8 cellular contexts compared by ENCODE assay signal in genomic region chr2:186485871-186486650, GRCh38. TPM values are rescaled to one million over a fixed set of nuclear protein-coding genes. Genes with fewer than 3 reads are reported as not detected.
DNase-seq lines count a peak whose midpoint lies in the region; ATAC-seq, FAIRE-seq and TF ChIP-seq lines count a peak whose summit lies in the region.

Gene ZC3H15 (plus strand): TSS chr2:186486260. CDS start chr2:186486383, 123 bp downstream.

- POLR2A ChIA-PET in H1 (lab: Charles Lee; ENCODE audit: partially characterized antibody), result interaction anchor here (0.6 to 2.4 kb wide), 35 partner anchors 10 to 1061 kb away, joined by 3 to 15 read pairs (median 3); partner anchors contain the start of genes FAM171B, FSIP2 and ITGAV

- H3K4ac ChIP-seq in H1 (replicated peaks; ENCODE audit: insufficient read length, low read depth, low read length), result peak within 1 kb of the TSS; percentile 40
- peak within 1 kb of the TSS; percentile 68 to 71 for H3K4ac ChIP-seq in mesenchymal stem cell (ENCODE audit: low read depth in 1 of 2, low read length in 2 of 2)

- TF ChIP-seq EP300 in H1 (IDR thresholded peaks at IDR 0.05; ENCODE audit: borderline replicate concordance in 1 of 2, low read depth in 2 of 2, low read length in 2 of 2), result no peak

- H2AFZ ChIP-seq in H1 (ENCODE audit: low read length) (peak within 1 kb of the TSS; percentile 72), mesenchymal stem cell (ENCODE audit: low read depth, low read length) (peak within 1 kb of the TSS; percentile 15)

- H3K4me3 ChIP-seq in NT2/D1 (ENCODE audit: insufficient read length, low read depth), result peak within 1 kb of the TSS; percentile 92
- peak within 1 kb of the TSS; percentile 91 to 99 (median 97) for H3K4me3 ChIP-seq in H1 (ENCODE audit: extremely low read depth in 1 of 4, insufficient read depth in 2 of 4, low read depth in 3 of 4, low read length in 4 of 4)
- H3K4me3 ChIP-seq in mesenchymal stem cell (ENCODE audit: insufficient read depth in 1 of 2, low read depth in 1 of 2, low read length in 2 of 2), result peak within 1 kb of the TSS; percentile 76 to 99

- no peak within 1 kb of the TSS for H3K23ac ChIP-seq in H1 (ENCODE audit: insufficient read length)
- peak within 1 kb of the TSS in 1 of 2 experiments; percentile 23 for H3K23ac ChIP-seq in mesenchymal stem cell (ENCODE audit: low read length in 2 of 2)

- TF ChIP-seq RAD21 in H1 (IDR thresholded peaks at IDR 0.05 in 1 of 2, conservative IDR thresholded peaks at IDR 0.05 in 1 of 2; ENCODE audit: low read depth in 2 of 2, low read length in 2 of 2), result no peak

- no peaks in the 10 kb centered on the region for H3K9me3 Mint-ChIP-seq in activated CD8-positive, alpha-beta memory T cell treated with anti-CD3 and anti-CD28 coated beads, Interleukin-2, amount 10 ng/mL, durations not matched to agents 7 days and 5 days (ENCODE audit: low read depth)

- H3K4me1 ChIP-seq in NT2/D1 (ENCODE audit: insufficient read depth, insufficient read length), result no peaks in the 10 kb centered on the region
- peaks cover 0 to 3% (median 0%) of the 10 kb centered on the region in 4 experiments; a peak in 4 of 7 replicates for H3K4me1 ChIP-seq in H1 (replicated peaks in 1 of 4; ENCODE audit: control insufficient read depth in 3 of 4, insufficient read depth in 4 of 4, low read length in 3 of 4)
- H3K4me1 ChIP-seq in mesenchymal stem cell (ENCODE audit: control insufficient read depth, insufficient read depth, low read depth, low read length), result no peaks in the 10 kb centered on the region

- peaks cover 30 to 70% of the 10 kb centered on the region in 2 experiments for H3K79me2 ChIP-seq in H1 (ENCODE audit: control insufficient read depth in 1 of 2, insufficient read depth in 2 of 2, low read length in 2 of 2)

- H3K23me2 ChIP-seq in H1 (ENCODE audit: low read depth, low read length), result peaks cover 4% of the 10 kb centered on the region

- no peak within 1 kb of the TSS for H2BK20ac ChIP-seq in H1 (ENCODE audit: low read length)

- H4K20me1 ChIP-seq in H1 (replicated peaks in 1 of 2; ENCODE audit: control insufficient read depth in 1 of 2, insufficient read depth in 2 of 2, low read length in 2 of 2), result peaks cover 7% of the 10 kb centered on the region in 2 experiments

- H3K4me2 ChIP-seq in H1 (ENCODE audit: insufficient read depth in 1 of 2, low read depth in 2 of 2, low read length in 2 of 2) (peak within 1 kb of the TSS; percentile 83 to 87), mesenchymal stem cell (ENCODE audit: low read length, poor library complexity, severe bottlenecking) (peak within 1 kb of the TSS; percentile 55)

- 1% methylated on average over 58 of the region's 63 CpGs; no CpG with 5 or more reads in 1 of the 2 experiments for WGBS in H1 (ENCODE audit: extremely low coverage in 1 of 2, insufficient coverage in 1 of 2, insufficient read length in 1 of 2, insufficient replicate concordance in 2 of 2, low coverage in 1 of 2, low lambda C conversion rate in 2 of 2, missing lambda C conversion rate in 1 of 2), 2 experiments
- under 1% methylated on average over 62 of the region's 63 CpGs for WGBS in mesenchymal stem cell

- H3K14ac ChIP-seq in H1 (ENCODE audit: insufficient read length) (no peak within 1 kb of the TSS), mesenchymal stem cell (ENCODE audit: low read length in 2 of 2) (peak within 1 kb of the TSS in 1 of 2 experiments; percentile 73)

- peak within 1 kb of the TSS; percentile 42; the same call in 1 of the 2 replicates for H2BK12ac ChIP-seq in H1 (ENCODE audit: low read depth, low read length)
- peak within 1 kb of the TSS in 1 of 2 experiments; percentile 28 for H2BK12ac ChIP-seq in mesenchymal stem cell (ENCODE audit: low read length in 2 of 2)

- H2BK15ac ChIP-seq in H1 (ENCODE audit: low read length) (no peak within 1 kb of the TSS), mesenchymal stem cell (ENCODE audit: low read depth, poor library complexity, severe bottlenecking) (no peak within 1 kb of the TSS)

- H3K27ac Mint-ChIP-seq in activated CD8-positive, alpha-beta memory T cell treated with anti-CD3 and anti-CD28 coated beads, Interleukin-2, amount 10 ng/mL, durations not matched to agents 7 days and 5 days, result peak within 1 kb of the TSS; percentile 100

- no peak for TF ChIP-seq CTCF in H1 (IDR thresholded peaks at IDR 0.05; ENCODE audit: control extremely low read depth in 1 of 3, insufficient read depth in 1 of 3, low read depth in 1 of 3, low read length in 3 of 3)

- H3K79me1 ChIP-seq in H1 (ENCODE audit: low read depth, low read length), result 0 out of 2 replicates have a peak, but pooled peaks cover 5% of the 10 kb centered on the region
- no peaks in the 10 kb centered on the region for H3K79me1 ChIP-seq in mesenchymal stem cell (replicated peaks; ENCODE audit: low read length, poor library complexity, severe bottlenecking)

- H3K27ac ChIP-seq in H1 (ENCODE audit: low read depth, low read length), result peak within 1 kb of the TSS; percentile 74
- peak within 1 kb of the TSS; percentile 95 for H3K27ac ChIP-seq in mesenchymal stem cell (ENCODE audit: low read length, poor library complexity, severe bottlenecking)

- CTCF ChIA-PET in activated CD8-positive, alpha-beta memory T cell treated with anti-CD3 and anti-CD28 coated beads, Interleukin-2, amount 10 ng/mL, durations not matched to agents 7 days and 5 days (lab: Charles Lee), result interaction anchor here (0.9 to 1.9 kb wide), 3 partner anchors 18 to 156 kb away, joined by 4 to 13 read pairs (median 4); no protein-coding TSS in a partner anchor
- CTCF ChIA-PET in H1 (lab: Charles Lee; ENCODE audit: partially characterized antibody), result interaction anchor here (1.1 kb wide), 1 partner anchor 293 kb away, joined by 3 read pairs; no protein-coding TSS in a partner anchor

- H3K27me3 ChIP-seq in NT2/D1 (ENCODE audit: insufficient read depth, insufficient read length) (no peaks in the 10 kb centered on the region), H1 (replicated peaks in 1 of 4; ENCODE audit: control insufficient read depth in 3 of 4, extremely low read depth in 1 of 4, insufficient read depth in 3 of 4, low read length in 3 of 4) (no peaks in the 10 kb centered on the region), mesenchymal stem cell (ENCODE audit: control insufficient read depth in 1 of 2, insufficient read depth in 1 of 2, low read length in 2 of 2) (no peaks in the 10 kb centered on the region)

- H3K56ac ChIP-seq in H1 (replicated peaks; ENCODE audit: insufficient read length, low read depth, low read length), result peak within 1 kb of the TSS; percentile 50

- H3K36me3 Mint-ChIP-seq in activated CD8-positive, alpha-beta memory T cell treated with anti-CD3 and anti-CD28 coated beads, Interleukin-2, amount 10 ng/mL, durations not matched to agents 7 days and 5 days, result peaks cover 9% of the 10 kb centered on the region

- peak within 1 kb of the TSS; percentile 98 for H3K4me3 Mint-ChIP-seq in activated CD8-positive, alpha-beta memory T cell treated with anti-CD3 and anti-CD28 coated beads, Interleukin-2, amount 10 ng/mL, durations not matched to agents 7 days and 5 days

- H2BK5ac ChIP-seq in H1 (ENCODE audit: low read depth, low read length) (peak within 1 kb of the TSS; percentile 84), mesenchymal stem cell (ENCODE audit: low read depth, low read length, poor library complexity, severe bottlenecking) (peak within 1 kb of the TSS; percentile 86)

- H2BK120ac ChIP-seq in H1 (replicated peaks; ENCODE audit: low read depth, low read length) (no peak within 1 kb of the TSS), mesenchymal stem cell (ENCODE audit: low read depth, low read length) (peak within 1 kb of the TSS; percentile 42)

- DNase-seq in COLO829 (ENCODE audit: low spot score), result peak; percentile 95
- DNase-seq in HT1080 (ENCODE audit: low read depth), result peak; percentile 97
- peak; percentile 88 for DNase-seq in NT2/D1 (ENCODE audit: low read depth, low spot score)
- DNase-seq in activated CD8-positive, alpha-beta memory T cell treated with anti-CD3 and anti-CD28 coated beads, Interleukin-2, amount 10 ng/mL, durations not matched to agents 7 days and 5 days, result peak; percentile 98
- DNase-seq in H1 (ENCODE audit: low read depth in 1 of 2, low spot score in 2 of 2), result peak; percentile 88 to 91
- peak; percentile 99 for DNase-seq in mesenchymal stem cell
- peak; percentile 96 for DNase-seq in stimulated activated CD8-positive, alpha-beta memory T cell treated with anti-CD3 and anti-CD28 coated beads, Interleukin-12 subunit alpha, Interleukin-12 subunit beta, amount 100 ng/mL, for 4 hours (ENCODE audit: low read depth)

- H2AK5ac ChIP-seq in H1 (ENCODE audit: low read depth, low read length) (no peak within 1 kb of the TSS), mesenchymal stem cell (ENCODE audit: low read length, severe bottlenecking) (no peak within 1 kb of the TSS)

- peak within 1 kb of the TSS; percentile 93; the same call in 1 of the 2 replicates for H4K8ac ChIP-seq in H1 (ENCODE audit: extremely low read depth, insufficient read depth, low read length)
- H4K8ac ChIP-seq in mesenchymal stem cell (ENCODE audit: low read length), result peak within 1 kb of the TSS; percentile 85

- peak; percentile 76 for ATAC-seq in GM21360 (IDR thresholded peaks at IDR 0.05; ENCODE audit: unreplicated experiment)
- ATAC-seq in activated CD8-positive, alpha-beta memory T cell treated with anti-CD3 and anti-CD28 coated beads, Interleukin-2, amount 10 ng/mL, durations not matched to agents 7 days and 5 days, result peak; percentile 92

- H3K36me3 ChIP-seq in NT2/D1 (ENCODE audit: insufficient read depth, insufficient read length, low read length) (peaks cover 15% of the 10 kb centered on the region), H1 (ENCODE audit: control insufficient read depth in 2 of 4, insufficient read depth in 4 of 4, low read length in 3 of 4) (no peaks in the 10 kb centered on the region), mesenchymal stem cell (ENCODE audit: control insufficient read depth in 1 of 2, insufficient read depth in 2 of 2, low read depth in 1 of 2, low read length in 2 of 2) (no peaks in the 10 kb centered on the region)

- peak within 1 kb of the TSS; percentile 93 for H4K5ac ChIP-seq in H1 (ENCODE audit: insufficient read length, low read depth, low read length)

- no peaks in the 10 kb centered on the region for H3K27me3 Mint-ChIP-seq in activated CD8-positive, alpha-beta memory T cell treated with anti-CD3 and anti-CD28 coated beads, Interleukin-2, amount 10 ng/mL, durations not matched to agents 7 days and 5 days

- no peaks in the 10 kb centered on the region for H3K9me3 ChIP-seq in NT2/D1 (ENCODE audit: insufficient read depth, low read length)
- H3K9me3 ChIP-seq in H1 (ENCODE audit: insufficient read depth in 2 of 2, low read depth in 1 of 2, low read length in 1 of 2), result no peaks in the 10 kb centered on the region
- H3K9me3 ChIP-seq in mesenchymal stem cell (ENCODE audit: control insufficient read depth, low read length), result no peaks in the 10 kb centered on the region

- H3K9ac ChIP-seq in NT2/D1 (ENCODE audit: insufficient read length, low read depth), result peak within 1 kb of the TSS; percentile 93
- H3K9ac ChIP-seq in H1 (replicated peaks in 1 of 4; ENCODE audit: extremely low read depth in 1 of 4, low read depth in 3 of 4, low read length in 3 of 4), result peak within 1 kb of the TSS; percentile 84 to 92 (median 87)
- H3K9ac ChIP-seq in mesenchymal stem cell (ENCODE audit: low read length), result peak within 1 kb of the TSS; percentile 99

- H4K91ac ChIP-seq in H1 (replicated peaks; ENCODE audit: insufficient read length, low read length) (peak within 1 kb of the TSS; percentile 49), mesenchymal stem cell (ENCODE audit: low read length) (peak within 1 kb of the TSS; percentile 73)

- H3K18ac ChIP-seq in H1 (ENCODE audit: extremely low read depth, low read length) (peak within 1 kb of the TSS; percentile 76), mesenchymal stem cell (ENCODE audit: low read depth in 1 of 2, low read length in 2 of 2) (peak within 1 kb of the TSS; percentile 74 to 94)

- peaks cover 58% of the 10 kb centered on the region for H3K4me1 Mint-ChIP-seq in activated CD8-positive, alpha-beta memory T cell treated with anti-CD3 and anti-CD28 coated beads, Interleukin-2, amount 10 ng/mL, durations not matched to agents 7 days and 5 days

- TF ChIP-seq POLR2A in H1 (IDR thresholded peaks at IDR 0.05; ENCODE audit: control extremely low read depth in 1 of 2, low read depth in 2 of 2, low read length in 2 of 2), result peak; percentile 95 to 96

- peak; percentile 82 for FAIRE-seq in H1 (lab: Jason Lieb, UNC)

RNA-seq across cellular contexts. Expression of gene ZC3H15, which starts in this region (rescaled TPM):
- 81.4 and 91.2 TPM in 2 replicates for total RNA-seq in HT1080 (2014; rRNA removed; shearing (Covaris generic))
- 110 and 143 TPM in 2 replicates for polyA plus RNA-seq in HT1080 (2015; cell fraction: cytosol; rRNA removed)
- polyA plus RNA-seq in HT1080 (2015; cell fraction: nucleus; rRNA removed), result 109 and 123 TPM in 2 replicates
- total RNA-seq in activated CD8-positive, alpha-beta memory T cell treated with anti-CD3 and anti-CD28 coated beads, Interleukin-2, amount 10 ng/mL, durations not matched to agents 7 days and 5 days, result 10 to 100 TPM; 67.3 to 87.2 TPM
- total RNA-seq in H1 (2021; fragmentation: NEBNext Ultra II Directional; extraction: Animal tissue kit (Norgen Biotek cat#: 25700)), result 76.5 and 80.8 TPM in 2 replicates
- polyA plus RNA-seq in H1 (2011; rRNA removed), result 15.9 and 32.0 TPM in 2 replicates
- polyA plus RNA-seq in H1 (2011; cell fraction: cytosol; rRNA removed), result 52.8 TPM
- polyA plus RNA-seq in H1 (2011; cell fraction: nucleus; rRNA removed), result 11.5 TPM
- 49.0 to 97.4 TPM (median 55.0 TPM) in 4 replicates for polyA plus RNA-seq in H1 (2012, experiment 1 of 2)
- 6.5 TPM for polyA plus RNA-seq in H1 (2012, experiment 2 of 2)
- polyA plus RNA-seq in H1 (2013, experiment 1 of 2), result 87.1 TPM
- 89.5 TPM for polyA plus RNA-seq in H1 (2013, experiment 2 of 2)
- polyA minus RNA-seq in H1 (2011; rRNA and poly(A)+ RNA removed), result 24.2 and 24.7 TPM in 2 replicates
- 40.8 TPM for polyA minus RNA-seq in H1 (2011; cell fraction: cytosol; rRNA and poly(A)+ RNA removed)
- 34.2 TPM for polyA minus RNA-seq in H1 (2011; cell fraction: nucleus; rRNA and poly(A)+ RNA removed)
- polyA plus RNA-seq in mesenchymal stem cell (2013, experiment 1 of 2), result 76.8 TPM
- 77.6 TPM for polyA plus RNA-seq in mesenchymal stem cell (2013, experiment 2 of 2)

Comparison
In these comparisons a context has a peak if more than half of its experiments do, and no peak if none do; other contexts are left out.
1. Peak in every context shown above with its lines: DNase-seq, ATAC-seq, H3K4me3 ChIP-seq and H3K27ac ChIP-seq.